13 cellular contexts compared by ENCODE assay signal in the genomic region with DNA sequence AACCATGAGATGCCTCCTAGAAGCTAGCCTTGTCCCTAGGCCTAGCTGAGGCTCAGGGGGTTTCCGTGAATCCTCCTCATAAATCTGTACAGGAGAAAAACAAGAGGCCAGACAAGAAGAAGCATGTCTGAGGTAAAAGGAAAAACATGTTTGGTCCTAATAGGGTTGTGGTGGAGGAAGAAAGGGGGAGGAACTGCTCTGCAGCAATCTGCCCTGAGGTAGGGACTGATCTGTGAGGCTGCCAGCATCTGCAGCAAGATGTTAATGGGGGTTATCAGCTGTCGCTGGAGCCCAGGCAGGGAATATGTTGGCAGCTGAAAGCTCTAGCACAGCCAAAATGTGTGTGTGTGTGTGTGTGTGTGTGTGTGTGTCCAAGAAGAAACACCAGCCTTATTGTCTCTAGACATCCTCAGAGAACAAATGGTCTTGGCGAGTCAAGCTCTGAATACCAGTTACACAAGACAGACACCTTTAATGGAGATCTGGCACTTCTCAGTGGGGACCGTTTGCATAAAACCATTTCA.
A peak's percentile ranks its signal among the peaks of the same experiment; 100 is the strongest.
DNase-seq lines count a peak whose midpoint lies in the region; ATAC-seq and TF ChIP-seq lines count a peak whose summit lies in the region.
"Had no signal": no experiment of that assay in that cellular context is flagged by ENCODE, and none has a peak within 500 bp of the region (broad histone marks: within the 10 kb centered on the region; RNA-seq: fewer than 3 reads in every experiment).

No MANE protein-coding gene starts in this region.

- H3K9me3 ChIP-seq in SK-N-SH, result no peaks in the 10 kb centered on the region

- peak; percentile 73 for DNase-seq in NCI-H1105 (lab: John Stamatoyannopoulos, UW)
- DNase-seq in SK-N-SH, result peak; percentile 48
- DNase-seq in Right ventricle myocardium inferior (ENCODE audit: missing footprints), result peak; percentile 57
- peak; percentile 42 for DNase-seq in putamen (ENCODE audit: low spot score)
- no peak for DNase-seq in stimulated activated CD4-positive, alpha-beta T cell treated with anti-CD3 and anti-CD28 coated beads, Interleukin-4, amount 100 ng/mL, for 24 hours
- DNase-seq: activated CD8-positive, alpha-beta T cell treated with anti-CD3 and anti-CD28 coated beads, Interleukin-2, amount 10 ng/mL, durations not matched to agents 7 days and 5 days; effector memory CD4-positive, alpha-beta T cell; natural killer cell; stimulated activated naive CD8-positive, alpha-beta T cell treated with anti-CD3 and anti-CD28 coated beads, Interleukin-15, amount 100 ng/mL, for 72 hours had no signal

- peak in 1 of 2 experiments; percentile 31; a peak in 1 of 4 replicates for TF ChIP-seq EP300 in SK-N-SH (IDR thresholded peaks at IDR 0.05; ENCODE audit: borderline replicate concordance in 1 of 2, low read depth in 1 of 2, low read length in 1 of 2)

- intact Hi-C loops in Right ventricle myocardium inferior (cut with DNase I), result loop anchor here (5.0 kb wide), 4 partner anchors 47 to 217 kb away; a partner anchor contains a TSS

- peaks cover 5 to 11% of the 10 kb centered on the region in 2 experiments; a peak in 3 of 4 replicates for H3K4me1 ChIP-seq in SK-N-SH (ENCODE audit: control insufficient read depth in 1 of 2, insufficient read depth in 2 of 2, low read depth in 1 of 2, low read length in 1 of 2)

- CTCF ChIA-PET in SK-N-SH (lab: Yijun Ruan, JAX), result interaction anchor here (0.7 to 1.2 kb wide), 4 partner anchors 22 to 499 kb away, joined by 3 to 6 read pairs (median 3); no protein-coding TSS in a partner anchor

- H3K27ac ChIP-seq in SK-N-SH (ENCODE audit: low read depth in 2 of 2, low read length in 1 of 2), result peak overlapping the region in 1 of 2 experiments; percentile 75; a peak in 2 of 4 replicates
- H3K27ac ChIP-seq: C4-2B had no signal

- ATAC-seq in Right ventricle myocardium inferior (peak; percentile 78), GM21529 (IDR thresholded peaks at IDR 0.05; ENCODE audit: unreplicated experiment) (no peak), GM21717 (IDR thresholded peaks at IDR 0.05; ENCODE audit: unreplicated experiment) (no peak), GM21737 (IDR thresholded peaks at IDR 0.05; ENCODE audit: unreplicated experiment) (no peak)
- ATAC-seq: activated CD8-positive, alpha-beta T cell treated with anti-CD3 and anti-CD28 coated beads, Interleukin-2, amount 10 ng/mL, durations not matched to agents 7 days and 5 days; natural killer cell; stimulated activated naive CD8-positive, alpha-beta T cell treated with anti-CD3 and anti-CD28 coated beads, Interleukin-15, amount 100 ng/mL, for 72 hours had no signal

- no peaks in the 10 kb centered on the region for H3K36me3 ChIP-seq in SK-N-SH (replicated peaks in 1 of 2; ENCODE audit: control insufficient read depth in 1 of 2, insufficient read depth in 2 of 2, low read length in 1 of 2)

- TF ChIP-seq CTCF in SK-N-SH (IDR thresholded peaks at IDR 0.05), result no peak

- no peaks in the 10 kb centered on the region for H3K9me2 ChIP-seq in SK-N-SH

- peaks cover 22% of the 10 kb centered on the region for H3F3A ChIP-seq in SK-N-SH (replicated peaks; ENCODE audit: insufficient read depth)

- H4K20me1 ChIP-seq in SK-N-SH (ENCODE audit: insufficient read depth), result no peaks in the 10 kb centered on the region

- H3K4me3 ChIP-seq in SK-N-SH (ENCODE audit: low read depth in 2 of 2, low read length in 1 of 2), result no peak overlapping the region

- no peak overlapping the region for H3K4me2 ChIP-seq in SK-N-SH

- no peak for TF ChIP-seq RAD21 in SK-N-SH (IDR thresholded peaks at IDR 0.05; ENCODE audit: low read length)

- H3K79me2 ChIP-seq in SK-N-SH (ENCODE audit: insufficient read depth), result no peaks in the 10 kb centered on the region

- POLR2A ChIA-PET in SK-N-SH (lab: Yijun Ruan, JAX), result no interaction called here

- no peak overlapping the region for H2AFZ ChIP-seq in SK-N-SH (ENCODE audit: low read depth)

- H3K9ac ChIP-seq in SK-N-SH, result no peak overlapping the region

- WGBS in SK-N-SH (ENCODE audit: low lambda C conversion rate), result 47% methylated on average over 4 of the region's 4 CpGs

- no peaks in the 10 kb centered on the region for H3K27me3 ChIP-seq in SK-N-SH (ENCODE audit: insufficient read depth)

TF ChIP-seq in SK-N-SH, 30 proteins besides CTCF, POLR2A, EP300 and RAD21 (continues in another document):
- TF ChIP-seq, protein P1, sequence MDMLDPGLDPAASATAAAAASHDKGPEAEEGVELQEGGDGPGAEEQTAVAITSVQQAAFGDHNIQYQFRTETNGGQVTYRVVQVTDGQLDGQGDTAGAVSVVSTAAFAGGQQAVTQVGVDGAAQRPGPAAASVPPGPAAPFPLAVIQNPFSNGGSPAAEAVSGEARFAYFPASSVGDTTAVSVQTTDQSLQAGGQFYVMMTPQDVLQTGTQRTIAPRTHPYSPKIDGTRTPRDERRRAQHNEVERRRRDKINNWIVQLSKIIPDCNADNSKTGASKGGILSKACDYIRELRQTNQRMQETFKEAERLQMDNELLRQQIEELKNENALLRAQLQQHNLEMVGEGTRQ (IDR thresholded peaks at IDR 0.05; ENCODE audit: borderline replicate concordance, low read depth, low read length), result no peak
- no peak for TF ChIP-seq JUND (IDR thresholded peaks at IDR 0.05)
- TF ChIP-seq, protein P2, sequence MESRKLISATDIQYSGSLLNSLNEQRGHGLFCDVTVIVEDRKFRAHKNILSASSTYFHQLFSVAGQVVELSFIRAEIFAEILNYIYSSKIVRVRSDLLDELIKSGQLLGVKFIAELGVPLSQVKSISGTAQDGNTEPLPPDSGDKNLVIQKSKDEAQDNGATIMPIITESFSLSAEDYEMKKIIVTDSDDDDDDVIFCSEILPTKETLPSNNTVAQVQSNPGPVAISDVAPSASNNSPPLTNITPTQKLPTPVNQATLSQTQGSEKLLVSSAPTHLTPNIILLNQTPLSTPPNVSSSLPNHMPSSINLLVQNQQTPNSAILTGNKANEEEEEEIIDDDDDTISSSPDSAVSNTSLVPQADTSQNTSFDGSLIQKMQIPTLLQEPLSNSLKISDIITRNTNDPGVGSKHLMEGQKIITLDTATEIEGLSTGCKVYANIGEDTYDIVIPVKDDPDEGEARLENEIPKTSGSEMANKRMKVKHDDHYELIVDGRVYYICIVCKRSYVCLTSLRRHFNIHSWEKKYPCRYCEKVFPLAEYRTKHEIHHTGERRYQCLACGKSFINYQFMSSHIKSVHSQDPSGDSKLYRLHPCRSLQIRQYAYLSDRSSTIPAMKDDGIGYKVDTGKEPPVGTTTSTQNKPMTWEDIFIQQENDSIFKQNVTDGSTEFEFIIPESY (IDR thresholded peaks at IDR 0.05; ENCODE audit: borderline replicate concordance, low read depth), result no peak
- no peak for TF ChIP-seq GABPA (IDR thresholded peaks at IDR 0.05; ENCODE audit: low read depth)
- no peak for TF ChIP-seq SMC3 (IDR thresholded peaks at IDR 0.05; ENCODE audit: low read depth, low read length)
- TF ChIP-seq, protein P3, sequence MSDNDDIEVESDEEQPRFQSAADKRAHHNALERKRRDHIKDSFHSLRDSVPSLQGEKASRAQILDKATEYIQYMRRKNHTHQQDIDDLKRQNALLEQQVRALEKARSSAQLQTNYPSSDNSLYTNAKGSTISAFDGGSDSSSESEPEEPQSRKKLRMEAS (IDR thresholded peaks at IDR 0.05; ENCODE audit: low read depth), result no peak
- TF ChIP-seq NRF1 (IDR thresholded peaks at IDR 0.05; ENCODE audit: low read depth, low read length), result no peak
- TF ChIP-seq RXRA (IDR thresholded peaks at IDR 0.05; ENCODE audit: borderline replicate concordance, low read depth), result no peak
- TF ChIP-seq, protein P4, sequence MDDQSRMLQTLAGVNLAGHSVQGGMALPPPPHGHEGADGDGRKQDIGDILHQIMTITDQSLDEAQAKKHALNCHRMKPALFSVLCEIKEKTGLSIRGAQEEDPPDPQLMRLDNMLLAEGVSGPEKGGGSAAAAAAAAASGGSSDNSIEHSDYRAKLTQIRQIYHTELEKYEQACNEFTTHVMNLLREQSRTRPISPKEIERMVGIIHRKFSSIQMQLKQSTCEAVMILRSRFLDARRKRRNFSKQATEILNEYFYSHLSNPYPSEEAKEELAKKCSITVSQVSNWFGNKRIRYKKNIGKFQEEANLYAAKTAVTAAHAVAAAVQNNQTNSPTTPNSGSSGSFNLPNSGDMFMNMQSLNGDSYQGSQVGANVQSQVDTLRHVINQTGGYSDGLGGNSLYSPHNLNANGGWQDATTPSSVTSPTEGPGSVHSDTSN (IDR thresholded peaks at IDR 0.05), result no peak
- TF ChIP-seq EZH2phosphoT487 (IDR thresholded peaks at IDR 0.05; ENCODE audit: borderline replicate concordance, low read depth), result no peak
- TF ChIP-seq, protein P5, sequence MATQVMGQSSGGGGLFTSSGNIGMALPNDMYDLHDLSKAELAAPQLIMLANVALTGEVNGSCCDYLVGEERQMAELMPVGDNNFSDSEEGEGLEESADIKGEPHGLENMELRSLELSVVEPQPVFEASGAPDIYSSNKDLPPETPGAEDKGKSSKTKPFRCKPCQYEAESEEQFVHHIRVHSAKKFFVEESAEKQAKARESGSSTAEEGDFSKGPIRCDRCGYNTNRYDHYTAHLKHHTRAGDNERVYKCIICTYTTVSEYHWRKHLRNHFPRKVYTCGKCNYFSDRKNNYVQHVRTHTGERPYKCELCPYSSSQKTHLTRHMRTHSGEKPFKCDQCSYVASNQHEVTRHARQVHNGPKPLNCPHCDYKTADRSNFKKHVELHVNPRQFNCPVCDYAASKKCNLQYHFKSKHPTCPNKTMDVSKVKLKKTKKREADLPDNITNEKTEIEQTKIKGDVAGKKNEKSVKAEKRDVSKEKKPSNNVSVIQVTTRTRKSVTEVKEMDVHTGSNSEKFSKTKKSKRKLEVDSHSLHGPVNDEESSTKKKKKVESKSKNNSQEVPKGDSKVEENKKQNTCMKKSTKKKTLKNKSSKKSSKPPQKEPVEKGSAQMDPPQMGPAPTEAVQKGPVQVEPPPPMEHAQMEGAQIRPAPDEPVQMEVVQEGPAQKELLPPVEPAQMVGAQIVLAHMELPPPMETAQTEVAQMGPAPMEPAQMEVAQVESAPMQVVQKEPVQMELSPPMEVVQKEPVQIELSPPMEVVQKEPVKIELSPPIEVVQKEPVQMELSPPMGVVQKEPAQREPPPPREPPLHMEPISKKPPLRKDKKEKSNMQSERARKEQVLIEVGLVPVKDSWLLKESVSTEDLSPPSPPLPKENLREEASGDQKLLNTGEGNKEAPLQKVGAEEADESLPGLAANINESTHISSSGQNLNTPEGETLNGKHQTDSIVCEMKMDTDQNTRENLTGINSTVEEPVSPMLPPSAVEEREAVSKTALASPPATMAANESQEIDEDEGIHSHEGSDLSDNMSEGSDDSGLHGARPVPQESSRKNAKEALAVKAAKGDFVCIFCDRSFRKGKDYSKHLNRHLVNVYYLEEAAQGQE (IDR thresholded peaks at IDR 0.05; ENCODE audit: low read depth, low read length), result no peak
- peak; percentile 28 for TF ChIP-seq CHD2 (IDR thresholded peaks at IDR 0.05; ENCODE audit: low read length, partially characterized antibody)
- no peak for TF ChIP-seq TEAD4 (IDR thresholded peaks at IDR 0.05; ENCODE audit: borderline replicate concordance, insufficient read depth)
- peak; percentile 77 for TF ChIP-seq NFIC (IDR thresholded peaks at IDR 0.05; ENCODE audit: borderline replicate concordance)
- TF ChIP-seq TAF1 (IDR thresholded peaks at IDR 0.05; ENCODE audit: borderline replicate concordance, low read depth, low read length), result no peak
- TF ChIP-seq MXI1 (IDR thresholded peaks at IDR 0.05; ENCODE audit: low read depth, low read length), result no peak
